1 cellular context compared by ENCODE assay signal in genomic region chr2:222993920-222994650, GRCh38.
TF ChIP-seq lines count a peak whose summit lies in the region.

No MANE protein-coding gene starts in this region.

TF ChIP-seq in SK-N-SH, 30 proteins besides CTCF, POLR2A, EP300 and RAD21 (continued from another document):
- TF ChIP-seq NFIC (IDR thresholded peaks at IDR 0.05; ENCODE audit: borderline replicate concordance) (peak; percentile 72), SIN3A (IDR thresholded peaks at IDR 0.05; ENCODE audit: borderline replicate concordance, low read depth, low read length) (peak; percentile 86; the same call in 1 of the 2 replicates), REST (IDR thresholded peaks at IDR 0.05; ENCODE audit: low read depth, low read length) (0 out of 2 replicates have a peak, but pooled peaks have one; percentile 34), GABPA (IDR thresholded peaks at IDR 0.05; ENCODE audit: low read depth) (no peak), NRF1 (IDR thresholded peaks at IDR 0.05; ENCODE audit: low read depth, low read length) (no peak), MAX (IDR thresholded peaks at IDR 0.05; ENCODE audit: low read depth) (peak; percentile 92), MEF2A (IDR thresholded peaks at IDR 0.05; ENCODE audit: borderline replicate concordance, low read depth) (no peak), JUND (IDR thresholded peaks at IDR 0.05) (peak; percentile 63; the same call in 1 of the 2 replicates), RFX5 (IDR thresholded peaks at IDR 0.05; ENCODE audit: low read length) (no peak), FOXJ3 (CRISPR knock-in tag; IDR thresholded peaks at IDR 0.05) (peak; percentile 65; the same call in 1 of the 2 replicates), MXI1 (IDR thresholded peaks at IDR 0.05; ENCODE audit: low read depth, low read length) (peak; percentile 52)
